In the genomic region with DNA sequence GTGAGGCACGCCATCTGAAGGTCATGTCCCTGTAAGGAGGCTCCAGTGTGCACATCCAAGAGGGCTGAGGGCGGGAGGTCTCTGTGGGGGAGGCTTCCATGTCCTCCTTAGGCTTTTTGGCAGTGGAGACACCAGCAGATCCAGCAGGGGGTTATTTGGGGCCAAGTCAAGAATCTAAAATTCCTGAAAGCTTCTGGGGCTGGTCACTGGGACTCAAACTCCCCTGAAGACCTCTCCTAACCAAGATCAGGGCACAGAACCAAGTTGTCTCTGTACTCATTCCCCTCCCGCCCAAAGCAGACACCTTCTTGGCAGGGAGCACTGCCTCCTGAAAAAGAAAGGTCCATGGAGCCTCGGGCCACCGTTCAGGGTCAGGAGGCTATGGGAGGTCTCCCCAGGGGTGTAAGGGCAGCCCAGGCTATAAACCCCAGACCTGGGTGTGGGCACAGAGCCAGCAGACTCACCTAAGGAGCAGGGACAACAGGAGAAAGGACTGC, we compare ENCODE assay signal across 18 cellular contexts.
"Had no signal": no experiment of that assay in that cellular context is flagged by ENCODE, and none has a peak within 500 bp of the region (broad histone marks: within the 10 kb centered on the region; RNA-seq: fewer than 3 reads in every experiment).

No MANE protein-coding gene starts in this region.

- H3K36me3 ChIP-seq: cardiac muscle cell, heart left ventricle had no signal

- H3K9me3 ChIP-seq: body of pancreas, heart left ventricle had no signal

- H3K4me1 ChIP-seq: body of pancreas, parathyroid adenoma had no signal

- ATAC-seq: body of pancreas; natural killer cell treated with Interleukin-12 subunit alpha and Interleukin-12 subunit beta and Interleukin-15 and Interleukin-18, amount 100 ng/mL, for 72 hours; stimulated activated effector memory CD8-positive, alpha-beta T cell treated with anti-CD3 and anti-CD28 coated beads, Interleukin-12 subunit alpha, Interleukin-12 subunit beta, amount 100 ng/mL, for 72 hours; stimulated activated naive CD8-positive, alpha-beta T cell treated with anti-CD3 and anti-CD28 coated beads, Interleukin-15, amount 100 ng/mL, for 72 hours had no signal

- H3K4me3 ChIP-seq: body of pancreas, cardiac muscle cell, heart left ventricle had no signal

- H3K27me3 ChIP-seq: body of pancreas, cardiac muscle cell, heart left ventricle had no signal

- H3K27ac ChIP-seq: body of pancreas, cardiac muscle cell, epithelial cell of prostate, parathyroid adenoma had no signal

- DNase-seq: activated CD4-positive, alpha-beta T cell treated with anti-CD3 and anti-CD28 coated beads for 4 hours; activated CD4-positive, alpha-beta T cell treated with anti-CD3 and anti-CD28 coated beads, Interleukin-2, amount 50 U/mL, for 48 hours; activated CD4-positive, CD25-positive, alpha-beta regulatory T cell; activated naive CD4-positive, alpha-beta T cell treated with Interleukin-2 at 50 U/mL for 16 hours; activated naive CD8-positive, alpha-beta T cell treated with anti-CD3 and anti-CD28 coated beads, Interleukin-2, amount 10 ng/mL, durations not matched to agents 7 days and 5 days; activated T-cell treated with anti-CD3 and anti-CD28 coated beads, Interleukin-2, amount 50 U/mL, for 48 hours; amygdala; midbrain; small intestine; stimulated activated CD4-positive, alpha-beta T cell treated with anti-CD3 and anti-CD28 coated beads, Interleukin-2, amount 100 ng/mL, for 24 hours; stimulated activated naive CD8-positive, alpha-beta T cell treated with anti-CD3 and anti-CD28 coated beads, Interleukin-15, amount 100 ng/mL, for 72 hours had no signal
